2 cellular contexts compared by ENCODE assay signal in genomic region chr10:26903818-26904217, GRCh38.
TF ChIP-seq lines count a peak whose summit lies in the region.

No MANE protein-coding gene starts in this region.

TF ChIP-seq in HEK293T, 16 proteins besides CTCF, POLR2A, EP300 and RAD21 (continued from another document):
- TF ChIP-seq PKNOX1 (IDR thresholded peaks at IDR 0.05), result peak; percentile 55; the same call in 1 of the 2 replicates

TF ChIP-seq in K562, 482 proteins besides CTCF, POLR2A, EP300 and RAD21 (continued from another document):
- peak; percentile 75 for TF ChIP-seq PKNOX1 (IDR thresholded peaks at IDR 0.05)
- no peak for TF ChIP-seq TGIF2 (CRISPR knock-in tag; IDR thresholded peaks at IDR 0.05)
